10 cellular contexts compared by ENCODE assay signal in the genomic region with DNA sequence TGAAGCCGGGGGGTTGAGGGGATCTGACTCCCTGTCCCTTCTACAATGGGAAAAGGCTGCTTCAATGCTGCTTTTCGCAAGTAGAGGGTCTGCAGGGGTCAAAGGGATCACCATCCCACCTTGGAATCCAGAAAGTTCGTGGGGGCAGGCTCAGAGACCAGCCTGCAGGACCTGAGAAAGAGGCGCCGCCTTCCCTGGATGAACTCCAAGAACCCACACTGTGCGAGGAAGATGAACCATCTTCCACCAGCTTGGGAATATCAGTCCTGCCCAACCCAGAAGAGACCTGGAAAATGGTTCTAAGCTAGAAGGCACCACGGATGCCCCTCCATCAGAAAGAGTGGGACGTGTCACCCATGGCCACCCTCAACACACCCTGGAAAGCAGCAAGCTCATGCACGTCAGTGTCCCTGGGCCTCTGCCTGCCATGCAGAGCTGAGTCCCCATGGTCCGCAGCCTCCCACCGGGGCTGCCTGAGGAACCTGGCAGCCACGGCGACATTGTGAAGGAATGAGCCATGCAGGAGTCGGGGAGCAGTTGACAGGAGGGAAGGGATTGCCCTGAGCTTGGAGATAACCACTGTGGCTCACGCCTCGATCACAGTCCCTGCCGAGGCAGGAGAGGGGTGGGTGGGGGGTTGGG. TPM values are rescaled to one million over a fixed set of nuclear protein-coding genes. Genes with fewer than 3 reads are reported as not detected.
DNase-seq lines count a peak whose midpoint lies in the region; ATAC-seq and TF ChIP-seq lines count a peak whose summit lies in the region.
"Had no signal": no experiment of that assay in that cellular context is flagged by ENCODE, and none has a peak within 500 bp of the region (broad histone marks: within the 10 kb centered on the region; RNA-seq: fewer than 3 reads in every experiment).

No MANE protein-coding gene starts in this region.

- H3K27ac Mint-ChIP-seq in activated naive CD4-positive, alpha-beta T cell treated with anti-CD3 and anti-CD28 coated beads for 36 hours, result peak overlapping the region; percentile 87
- H3K27ac Mint-ChIP-seq in MCF 10A (ENCODE audit: low read depth, unreplicated experiment) (no peak overlapping the region), type B pancreatic cell (peak overlapping the region; percentile 80)

- BruUV-seq in MCF 10A (replicated peaks; lab: Mats Ljungman, UMichigan), result no TSS peak

- H3K27me3 Mint-ChIP-seq in activated naive CD4-positive, alpha-beta T cell treated with anti-CD3 and anti-CD28 coated beads for 36 hours (ENCODE audit: low read depth), result peaks cover 7% of the 10 kb centered on the region
- H3K27me3 Mint-ChIP-seq in MCF 10A (ENCODE audit: insufficient read depth, unreplicated experiment) (no peaks in the 10 kb centered on the region), type B pancreatic cell (no peaks in the 10 kb centered on the region)

- H3K9me3 Mint-ChIP-seq in activated naive CD4-positive, alpha-beta T cell treated with anti-CD3 and anti-CD28 coated beads for 36 hours, result no peaks in the 10 kb centered on the region
- H3K9me3 Mint-ChIP-seq in MCF 10A (ENCODE audit: unreplicated experiment), result no peaks in the 10 kb centered on the region
- H3K9me3 Mint-ChIP-seq in type B pancreatic cell, result no peaks in the 10 kb centered on the region

- no peaks in the 10 kb centered on the region for H3K9me3 ChIP-seq in mucosa of descending colon

- no peaks in the 10 kb centered on the region for H3K36me3 Mint-ChIP-seq in activated naive CD4-positive, alpha-beta T cell treated with anti-CD3 and anti-CD28 coated beads for 36 hours (ENCODE audit: low read depth)
- H3K36me3 Mint-ChIP-seq in MCF 10A (ENCODE audit: insufficient read depth, unreplicated experiment), result peaks cover 54% of the 10 kb centered on the region
- peaks cover 5% of the 10 kb centered on the region for H3K36me3 Mint-ChIP-seq in type B pancreatic cell

- peak; percentile 16 for ATAC-seq in mucosa of descending colon
- no peak for ATAC-seq in HG03159 (IDR thresholded peaks at IDR 0.05; ENCODE audit: unreplicated experiment)

- no peak overlapping the region for H3K4me3 ChIP-seq in mucosa of descending colon

- CTCF ChIA-PET in activated naive CD4-positive, alpha-beta T cell treated with anti-CD3 and anti-CD28 coated beads for 36 hours (lab: Charles Lee), result interaction anchor here (0.6 to 1.3 kb wide), 2 partner anchors 56 to 1287 kb away, joined by 4 to 5 read pairs; no protein-coding TSS in a partner anchor
- CTCF ChIA-PET in MCF 10A (lab: Yijun Ruan, JAX), result interaction anchor here (0.5 to 1.4 kb wide), 6 partner anchors 20 to 840 kb away, joined by 3 read pairs; no protein-coding TSS in a partner anchor

- TF ChIP-seq CTCF in MCF 10A (IDR thresholded peaks at IDR 0.05; ENCODE audit: unreplicated experiment) (no peak), mucosa of descending colon (IDR thresholded peaks at IDR 0.05) (no peak), type B pancreatic cell (conservative IDR thresholded peaks at IDR 0.05) (no peak)

- H3K4me1 ChIP-seq in mucosa of descending colon (ENCODE audit: low read depth), result peaks cover 15% of the 10 kb centered on the region

- intact Hi-C loops in activated naive CD4-positive, alpha-beta T cell treated with anti-CD3 and anti-CD28 coated beads for 36 hours (cut with micrococcal nuclease), result loop anchor here (1.0 to 5.0 kb wide), 5 partner anchors 14 to 180 kb away; partner anchors contain the start of genes RAB3D, SWSAP1 and ZNF653
- intact Hi-C loops in MCF 10A (cut with micrococcal nuclease) (no loop called here), mucosa of descending colon (cut with DNase I, micrococcal nuclease) (no loop called here)

- POLR2A ChIA-PET in MCF 10A (lab: Yijun Ruan, JAX), result interaction anchor here (0.7 to 4.8 kb wide), 14 partner anchors 8 to 265 kb away, joined by 3 to 33 read pairs (median 5); partner anchors contain the start of genes CCDC159, RAB3D, SWSAP1 and TMEM205

- peak overlapping the region; percentile 75 for H3K4me3 Mint-ChIP-seq in activated naive CD4-positive, alpha-beta T cell treated with anti-CD3 and anti-CD28 coated beads for 36 hours
- H3K4me3 Mint-ChIP-seq in MCF 10A (ENCODE audit: unreplicated experiment) (peak overlapping the region; percentile 53), type B pancreatic cell (no peak overlapping the region)

- DNase-seq in activated naive CD4-positive, alpha-beta T cell treated with anti-CD3 and anti-CD28 coated beads for 36 hours, result no peak
- DNase-seq in activated naive CD4-positive, alpha-beta T cell treated with anti-CD3 and anti-CD28 coated beads, Interleukin-2, amount 50 U/mL, for 16 hours, result no peak
- DNase-seq in MCF 10A (ENCODE audit: unreplicated experiment) (peak; percentile 40), mucosa of descending colon (peak in 1 of 3 donors; percentile 43), type B pancreatic cell (ENCODE audit: extremely low spot score, unreplicated experiment) (no peak), NCI-H1048 (lab: John Stamatoyannopoulos, UW) (no peak), A172 (ENCODE audit: low spot score) (no peak)
- DNase-seq: NCI-H187 had no signal

- peaks cover 20% of the 10 kb centered on the region for H3K4me1 Mint-ChIP-seq in activated naive CD4-positive, alpha-beta T cell treated with anti-CD3 and anti-CD28 coated beads for 36 hours (ENCODE audit: low read depth)
- H3K4me1 Mint-ChIP-seq in MCF 10A (ENCODE audit: insufficient read depth, unreplicated experiment) (peaks cover 10% of the 10 kb centered on the region), type B pancreatic cell (ENCODE audit: unreplicated experiment) (peaks cover 33% of the 10 kb centered on the region)

- H3K36me3 ChIP-seq in mucosa of descending colon (ENCODE audit: low read depth), result no peaks in the 10 kb centered on the region

RNA-seq across cellular contexts. Expression of gene RAB3D, which starts 14.6 kb away (rescaled TPM):
- 10 to 100 TPM in 1 of 2 experiments, 1 to 10 TPM in 1; 9.8 to 10.7 TPM for total RNA-seq in activated naive CD4-positive, alpha-beta T cell treated with anti-CD3 and anti-CD28 coated beads for 36 hours
- 42.8 and 46.5 TPM in 2 replicates for total RNA-seq in MCF 10A (2022)
- total RNA-seq in mucosa of descending colon, result 10 to 100 TPM; 21.0 to 34.9 (median 33.9) TPM
- total RNA-seq in type B pancreatic cell (ENCODE audit: low replicate concordance), result 45.3 and 77.5 TPM in 2 replicates
- 1.3 and 2.6 TPM in 2 replicates for total RNA-seq in A172 (2014; rRNA removed; shearing (Covaris generic))

RNA-seq across cellular contexts. Expression of gene TMEM205, which starts 21.2 kb away (rescaled TPM):
- total RNA-seq in activated naive CD4-positive, alpha-beta T cell treated with anti-CD3 and anti-CD28 coated beads for 36 hours, result 10 to 100 TPM; 21.4 to 24.2 TPM
- total RNA-seq in MCF 10A (2022) (93.1 and 96.6 TPM in 2 replicates), mucosa of descending colon (10 to 100 TPM; 37.3 to 61.8 (median 55.7) TPM), type B pancreatic cell (ENCODE audit: low replicate concordance) (58.6 and 68.3 TPM in 2 replicates)
- 54.9 and 114 TPM in 2 replicates for total RNA-seq in A172 (2014; rRNA removed; shearing (Covaris generic))

RNA-seq across cellular contexts. Expression of gene CCDC159, which starts 21.4 kb away (rescaled TPM):
- total RNA-seq in activated naive CD4-positive, alpha-beta T cell treated with anti-CD3 and anti-CD28 coated beads for 36 hours, result 10 to 100 TPM; 15.2 to 16.5 TPM
- total RNA-seq in MCF 10A (2022), result 17.2 and 18.2 TPM in 2 replicates
- total RNA-seq in mucosa of descending colon, result 10 to 100 TPM; 27.4 to 40.5 (median 38.8) TPM
- 9.6 and 12.1 TPM in 2 replicates for total RNA-seq in type B pancreatic cell (ENCODE audit: low replicate concordance)
- 1.3 and 10.1 TPM in 2 replicates for total RNA-seq in A172 (2014; rRNA removed; shearing (Covaris generic))

RNA-seq across cellular contexts. Expression of gene TSPAN16, which starts 28.9 kb away (rescaled TPM):
- total RNA-seq in activated naive CD4-positive, alpha-beta T cell treated with anti-CD3 and anti-CD28 coated beads for 36 hours, result not detected
- total RNA-seq in MCF 10A (2022) (not detected in 2 replicates), mucosa of descending colon (not detected), type B pancreatic cell (ENCODE audit: low replicate concordance) (not detected in 2 replicates)
- total RNA-seq in A172 (2014; rRNA removed; shearing (Covaris generic)), result not detected in 2 replicates
- total RNA-seq: posterior vena cava had no signal

RNA-seq across cellular contexts. Expression of gene PLPPR2, which starts 30.4 kb away (rescaled TPM):
- total RNA-seq in activated naive CD4-positive, alpha-beta T cell treated with anti-CD3 and anti-CD28 coated beads for 36 hours, result 1 to 10 TPM; 2.6 to 2.8 TPM
- 19.5 and 24.2 TPM in 2 replicates for total RNA-seq in MCF 10A (2022)
- total RNA-seq in mucosa of descending colon, result 10 to 100 TPM in 1 of 3 donors, 1 to 10 TPM in 2; 5.1 to 32.8 (median 7.4) TPM
- 11.1 and 15.9 TPM in 2 replicates for total RNA-seq in type B pancreatic cell (ENCODE audit: low replicate concordance)
- 15.7 and 19.4 TPM in 2 replicates for total RNA-seq in A172 (2014; rRNA removed; shearing (Covaris generic))
